ENCODE assay signal across 33 cellular contexts in the genomic region with DNA sequence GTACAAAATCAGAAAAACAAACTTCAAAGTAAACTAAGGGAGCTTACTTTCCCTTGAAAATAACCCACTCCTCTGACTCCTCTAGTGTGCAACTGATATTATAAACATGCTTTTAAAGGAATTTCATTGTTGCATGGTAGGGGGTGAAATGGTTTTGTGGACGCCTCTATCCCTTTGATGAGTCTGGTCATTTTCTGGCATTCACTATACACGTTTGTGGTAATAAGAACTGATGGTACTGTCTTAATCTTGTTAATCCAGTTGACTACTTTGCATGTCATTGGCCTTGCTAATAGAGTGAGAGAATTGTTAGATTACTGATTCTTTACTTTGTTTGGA. TPM values are rescaled to one million over a fixed set of nuclear protein-coding genes. Genes with fewer than 3 reads are reported as not detected.
DNase-seq lines count a peak whose midpoint lies in the region; ATAC-seq, FAIRE-seq and TF ChIP-seq lines count a peak whose summit lies in the region.
"Had no signal": no experiment of that assay in that cellular context is flagged by ENCODE, and none has a peak within 500 bp of the region (broad histone marks: within the 10 kb centered on the region; RNA-seq: fewer than 3 reads in every experiment).

No MANE protein-coding gene starts in this region.

- peaks cover 22% of the 10 kb centered on the region for H3F3A ChIP-seq in PC-9 (ENCODE audit: insufficient read depth, low read depth)

- H3K9ac ChIP-seq in Karpas-422 (ENCODE audit: low read length), result no peak overlapping the region
- H3K9ac ChIP-seq in GM12878 (ENCODE audit: control insufficient read depth, insufficient read depth, low read length), result no peak overlapping the region
- H3K9ac ChIP-seq: parathyroid adenoma had no signal

- H3K27ac Mint-ChIP-seq in neural crest cell (ENCODE audit: unreplicated experiment), result no peak overlapping the region
- H3K27ac Mint-ChIP-seq: activated CD4-positive, alpha-beta T cell treated with anti-CD3 and anti-CD28 coated beads, Interleukin-2, amount 10 ng/mL, durations not matched to agents 24 days and 14 days; IgD-negative memory B cell; mesothelial cell of epicardium; natural killer cell treated with Interleukin-12 subunit alpha and Interleukin-12 subunit beta and Interleukin-15 and Interleukin-18, amount 100 ng/mL, for 72 hours; type B pancreatic cell had no signal

- no peak for ATAC-seq in GM12878
- ATAC-seq in GM21360 (IDR thresholded peaks at IDR 0.05; ENCODE audit: unreplicated experiment), result no peak
- ATAC-seq: left ventricle myocardium superior; natural killer cell treated with Interleukin-12 subunit alpha and Interleukin-12 subunit beta and Interleukin-15 and Interleukin-18, amount 100 ng/mL, for 72 hours; right cardiac atrium had no signal

- peak overlapping the region; percentile 33 for H3K4me3 Mint-ChIP-seq in neural crest cell
- H3K4me3 Mint-ChIP-seq: central memory CD8-positive, alpha-beta T cell; mesothelial cell of epicardium; natural killer cell treated with Interleukin-12 subunit alpha and Interleukin-12 subunit beta and Interleukin-15 and Interleukin-18, amount 100 ng/mL, for 72 hours had no signal

- CTCF ChIA-PET in PC-9 (lab: Charles Lee) (interaction anchor here (2.3 kb wide), 1 partner anchor 44 kb away, joined by 14 read pairs; no protein-coding TSS in a partner anchor), GM12878 (lab: Yijun Ruan, JAX) (interaction anchor here (0.9 to 2.2 kb wide), 3 partner anchors 21 to 45 kb away, joined by 3 to 9 read pairs (median 5); no protein-coding TSS in a partner anchor)

- H2AFZ ChIP-seq in Karpas-422 (ENCODE audit: low read length), result no peak overlapping the region
- H2AFZ ChIP-seq in PC-9, result no peak overlapping the region
- no peak overlapping the region for H2AFZ ChIP-seq in GM12878 (ENCODE audit: control insufficient read depth, low read depth, low read length)
- H2AFZ ChIP-seq: parathyroid adenoma had no signal

- H3K4me1 Mint-ChIP-seq in neural crest cell, result peaks cover 24% of the 10 kb centered on the region

- H3K36me3 Mint-ChIP-seq in neural crest cell (ENCODE audit: low read depth), result peaks cover 3% of the 10 kb centered on the region
- H3K36me3 Mint-ChIP-seq: mesothelial cell of epicardium; natural killer cell treated with Interleukin-12 subunit alpha and Interleukin-12 subunit beta and Interleukin-15 and Interleukin-18, amount 100 ng/mL, for 72 hours; type B pancreatic cell had no signal

- SMC1A ChIA-PET in GM12878 (lab: Charles Lee; ENCODE audit: uncharacterized antibody, unreplicated experiment), result interaction anchor here (1.0 to 7.7 kb wide), 10 partner anchors 12 to 96 kb away, joined by 3 to 48 read pairs (median 4); no protein-coding TSS in a partner anchor

- H3K27me3 Mint-ChIP-seq in neural crest cell (ENCODE audit: low read depth), result peaks cover 2% of the 10 kb centered on the region
- H3K27me3 Mint-ChIP-seq: activated CD4-positive, alpha-beta T cell treated with anti-CD3 and anti-CD28 coated beads, Interleukin-2, amount 10 ng/mL, durations not matched to agents 24 days and 14 days; central memory CD8-positive, alpha-beta T cell; IgD-negative memory B cell; natural killer cell treated with Interleukin-12 subunit alpha and Interleukin-12 subunit beta and Interleukin-15 and Interleukin-18, amount 100 ng/mL, for 72 hours; type B pancreatic cell had no signal

- TF ChIP-seq EP300 in GM12878 (IDR thresholded peaks at IDR 0.05; ENCODE audit: borderline replicate concordance in 1 of 2, control insufficient read depth in 1 of 2, low read depth in 2 of 2, low read length in 2 of 2), result no peak

- TF ChIP-seq RAD21 in GM12878 (IDR thresholded peaks at IDR 0.05; ENCODE audit: insufficient read depth, low read depth, low read length), result no peak

- BruUV-seq in PC-9 (replicated peaks; lab: Mats Ljungman, UMichigan), result no TSS peak
- BruUV-seq in GM12878 (replicated peaks; lab: Mats Ljungman, UMichigan), result no TSS peak

- peaks cover 69% of the 10 kb centered on the region for H3K4me1 ChIP-seq in Karpas-422 (ENCODE audit: low read length)
- peaks cover 53% of the 10 kb centered on the region for H3K4me1 ChIP-seq in PC-9 (replicated peaks; ENCODE audit: insufficient read depth)
- H3K4me1 ChIP-seq in GM12878 (ENCODE audit: control insufficient read depth, insufficient read depth, low read length), result no peaks in the 10 kb centered on the region
- no peaks in the 10 kb centered on the region for H3K4me1 ChIP-seq in testis

- H3K4me2 ChIP-seq in Karpas-422 (ENCODE audit: low read depth, low read length, poor library complexity, severe bottlenecking) (peak overlapping the region; percentile 97), PC-9 (peak overlapping the region; percentile 88), GM12878 (ENCODE audit: control insufficient read depth, insufficient read depth) (peak overlapping the region; percentile 54)

- 95% methylated on average over 2 of the region's 2 CpGs for WGBS in GM12878 (ENCODE audit: insufficient coverage, insufficient replicate concordance, low lambda C conversion rate, missing lambda C conversion rate)
- WGBS in testis, 2 donors, result 64 to 75% methylated on average over 2 of the region's 2 CpGs

- no peak for FAIRE-seq in GM12878 (lab: Jason Lieb, UNC)
- FAIRE-seq: keratinocyte had no signal

- no peak for TF ChIP-seq CTCF in PC-9 (conservative IDR thresholded peaks at IDR 0.05)
- TF ChIP-seq CTCF in GM12878 (IDR thresholded peaks at IDR 0.05 in 2 of 3, conservative IDR thresholded peaks at IDR 0.05 in 1 of 3; ENCODE audit: control insufficient read depth in 2 of 3, extremely low read depth in 1 of 3, insufficient read depth in 1 of 3, low read depth in 3 of 3, low read length in 3 of 3), result no peak
- no peak for TF ChIP-seq CTCF in neural crest cell (conservative IDR thresholded peaks at IDR 0.05)
- no peak for TF ChIP-seq CTCF in WERI-Rb-1 (IDR thresholded peaks at IDR 0.05; ENCODE audit: low read depth, low read length)
- TF ChIP-seq CTCF in testis (IDR thresholded peaks at IDR 0.05), result no peak

- H3K9me3 ChIP-seq in Karpas-422 (ENCODE audit: low read length), result no peaks in the 10 kb centered on the region
- no peaks in the 10 kb centered on the region for H3K9me3 ChIP-seq in PC-9 (ENCODE audit: insufficient read depth, low read depth)
- no peaks in the 10 kb centered on the region for H3K9me3 ChIP-seq in GM12878 (replicated peaks; ENCODE audit: control insufficient read depth, insufficient read depth, low read length)
- H3K9me3 ChIP-seq in WERI-Rb-1 (ENCODE audit: severe bottlenecking), result no peaks in the 10 kb centered on the region
- H3K9me3 ChIP-seq in testis, result no peaks in the 10 kb centered on the region
- H3K9me3 ChIP-seq: MG63 had no signal

- H3K4me3 ChIP-seq in Karpas-422 (ENCODE audit: low read length), result no peak overlapping the region
- peak overlapping the region; percentile 79 for H3K4me3 ChIP-seq in PC-9
- peak overlapping the region; percentile 70; the same call in 1 of the 2 replicates for H3K4me3 ChIP-seq in GM12878
- no peak overlapping the region for H3K4me3 ChIP-seq in WERI-Rb-1 (ENCODE audit: low read depth, low read length)
- H3K4me3 ChIP-seq in testis, result no peak overlapping the region
- H3K4me3 ChIP-seq: dorsolateral prefrontal cortex, SK-N-MC had no signal

- RAD21 ChIA-PET in GM12878 (lab: Charles Lee; ENCODE audit: unreplicated experiment), result interaction anchor here (1.0 to 2.6 kb wide), 4 partner anchors 32 to 276 kb away, joined by 3 to 11 read pairs (median 6); partner anchors contain the start of gene DDX18

- peaks cover 64% of the 10 kb centered on the region for H3K79me2 ChIP-seq in Karpas-422 (ENCODE audit: low read length)
- H3K79me2 ChIP-seq in PC-9 (ENCODE audit: low read depth), result peaks cover 68% of the 10 kb centered on the region
- H3K79me2 ChIP-seq in GM12878 (ENCODE audit: control insufficient read depth, insufficient read depth, low read length), result peaks cover 60% of the 10 kb centered on the region

- no peaks in the 10 kb centered on the region for H3K27me3 ChIP-seq in Karpas-422 (ENCODE audit: low read length)
- H3K27me3 ChIP-seq in PC-9 (ENCODE audit: insufficient read depth, low read depth), result no peaks in the 10 kb centered on the region
- H3K27me3 ChIP-seq in GM12878 (replicated peaks in 1 of 2; ENCODE audit: control insufficient read depth in 2 of 2, insufficient read depth in 2 of 2, low read length in 1 of 2), result no peaks in the 10 kb centered on the region
- H3K27me3 ChIP-seq in WERI-Rb-1 (ENCODE audit: insufficient read depth, low read depth, severe bottlenecking), result peaks cover 7% of the 10 kb centered on the region
- no peaks in the 10 kb centered on the region for H3K27me3 ChIP-seq in testis
- H3K27me3 ChIP-seq: dorsolateral prefrontal cortex, MG63 had no signal

- no peaks in the 10 kb centered on the region for H3K36me3 ChIP-seq in Karpas-422 (ENCODE audit: insufficient read depth, low read length)
- 0 out of 2 replicates have a peak, but pooled peaks cover 11% of the 10 kb centered on the region for H3K36me3 ChIP-seq in PC-9 (ENCODE audit: low read depth)
- 0 out of 4 replicates have a peak, but pooled peaks cover 0 to 3% of the 10 kb centered on the region in 2 experiments for H3K36me3 ChIP-seq in GM12878 (ENCODE audit: control insufficient read depth in 2 of 2, insufficient read depth in 2 of 2, low read length in 1 of 2)
- no peaks in the 10 kb centered on the region for H3K36me3 ChIP-seq in WERI-Rb-1
- no peaks in the 10 kb centered on the region for H3K36me3 ChIP-seq in testis (ENCODE audit: low read depth, missing control alignments)
- H3K36me3 ChIP-seq: MG63 had no signal

- DNase-seq in Karpas-422, result no peak
- no peak for DNase-seq in PC-9
- DNase-seq in GM12878 (ENCODE audit: low read depth, low spot score), result no peak
- DNase-seq in neural crest cell (ENCODE audit: low read depth, low spot score), result no peak
- no peak for DNase-seq in WERI-Rb-1
- no peak for DNase-seq in testis
- DNase-seq: activated CD4-positive, alpha-beta T cell treated with anti-CD3 and anti-CD28 coated beads, Interleukin-2, amount 10 ng/mL, durations not matched to agents 24 days and 14 days; activated naive CD4-positive, alpha-beta T cell treated with anti-CD3 and anti-CD28 coated beads, Interleukin-2, amount 50 U/mL, for 16 hours; activated T-cell treated with anti-CD3 and anti-CD28 coated beads, Interleukin-2, amount 50 U/mL, for 48 hours; aorta; C1 segment of cervical spinal cord; COR-L47; DMS53; dorsolateral prefrontal cortex; GDM1; H7; left ventricle myocardium superior; MG63; NCI-H1417 treated with DMSO at 0.1 percent for 48 hours; NCI-H2081 treated with DMSO at 0.1 percent for 48 hours; right cardiac atrium; stimulated activated CD4-positive, alpha-beta T cell treated with anti-CD3 and anti-CD28 coated beads, Interleukin-2, amount 100 ng/mL, for 48 hours; T-helper 9 cell had no signal

- TF ChIP-seq POLR2A in GM12878 (IDR thresholded peaks at IDR 0.05; ENCODE audit: low read depth, low read length) (no peak), testis (IDR thresholded peaks at IDR 0.05) (no peak)

- peaks cover 6% of the 10 kb centered on the region for H3K9me3 Mint-ChIP-seq in neural crest cell
- H3K9me3 Mint-ChIP-seq: activated CD4-positive, alpha-beta T cell treated with anti-CD3 and anti-CD28 coated beads, Interleukin-2, amount 10 ng/mL, durations not matched to agents 24 days and 14 days; central memory CD8-positive, alpha-beta T cell; IgD-negative memory B cell; natural killer cell treated with Interleukin-12 subunit alpha and Interleukin-12 subunit beta and Interleukin-15 and Interleukin-18, amount 100 ng/mL, for 72 hours had no signal

- intact Hi-C loops in PC-9 (cut with micrococcal nuclease; ENCODE audit: unreplicated experiment), result no loop called here
- intact Hi-C loops in GM12878 (cut with micrococcal nuclease; ENCODE audit: unreplicated experiment), result no loop called here
- intact Hi-C loops in testis (cut with DNase I; ENCODE audit: low total_unique reads), result no loop called here

- H3K27ac ChIP-seq in Karpas-422 (ENCODE audit: low read length) (peak overlapping the region; percentile 85), PC-9 (peak overlapping the region; percentile 94), GM12878 (ENCODE audit: control insufficient read depth, insufficient read depth) (no peak overlapping the region), WERI-Rb-1 (no peak overlapping the region), testis (no peak overlapping the region)
- H3K27ac ChIP-seq: dorsolateral prefrontal cortex, parathyroid adenoma, SK-N-MC, VCaP had no signal

- H3K9me2 ChIP-seq in Karpas-422 (replicated peaks; ENCODE audit: insufficient read depth, low read length), result no peaks in the 10 kb centered on the region
- no peaks in the 10 kb centered on the region for H3K9me2 ChIP-seq in PC-9 (ENCODE audit: insufficient read depth)

- in situ Hi-C loops in GM12878 (cut with MboI), result no loop called here

- POLR2A ChIA-PET in PC-9 (lab: Charles Lee; ENCODE audit: unreplicated experiment) (no interaction called here), GM12878 (lab: Charles Lee) (interaction anchor here (1.6 kb wide), 1 partner anchor 34 kb away, joined by 4 read pairs; no protein-coding TSS in a partner anchor)

- H4K20me1 ChIP-seq in Karpas-422 (ENCODE audit: insufficient read depth, low read depth, low read length) (peaks cover 15% of the 10 kb centered on the region; the same call in 1 of the 2 replicates), PC-9 (ENCODE audit: insufficient read depth) (no peaks in the 10 kb centered on the region), GM12878 (ENCODE audit: control insufficient read depth, insufficient read depth) (peaks cover 3% of the 10 kb centered on the region; the same call in 1 of the 2 replicates)

RNA-seq across cellular contexts. Expression of gene INSIG2, which starts 2.8 kb away (rescaled TPM):
- 17.8 and 37.6 TPM in 2 replicates for total RNA-seq in Karpas-422 (2014; rRNA removed; shearing (Covaris generic); ENCODE audit: low replicate concordance)
- total RNA-seq in PC-9 (2021), result 33.6 and 54.8 TPM in 2 replicates
- 103 and 109 TPM in 2 replicates for total RNA-seq in GM12878 (2013; cell fraction: nucleolus; rRNA removed)
- total RNA-seq in GM12878 (2014; rRNA removed), result 4.9 and 6.4 TPM in 2 replicates
- 4.9 and 5.4 TPM in 2 replicates for total RNA-seq in GM12878 (2014; rRNA removed; fragmentation: Illumina TruSeq; extraction: Trizol)
- total RNA-seq in GM12878 (2021), result 9.3 and 9.7 TPM in 2 replicates
- polyA plus RNA-seq in GM12878 (2011; ENCODE audit: low read depth), result 24.6 TPM
- polyA plus RNA-seq in GM12878 (2011; rRNA removed), result 92.7 and 119 TPM in 2 replicates
- polyA plus RNA-seq in GM12878 (2011; cell fraction: cytosol; rRNA removed), result 23.0 and 39.4 TPM in 2 replicates
- 26.6 and 39.5 TPM in 2 replicates for polyA plus RNA-seq in GM12878 (2011; cell fraction: nucleus; rRNA removed)
- polyA plus RNA-seq in GM12878 (2012), result 33.5 and 66.6 TPM in 2 replicates
- 8.7 and 11.2 TPM in 2 replicates for polyA plus RNA-seq in GM12878 (2014; fragmentation: Illumina TruSeq; extraction: Trizol)
- 10 to 100 TPM; 14.2 to 15.6 TPM for polyA plus RNA-seq in GM12878 (2014; fragmentation: Nextera tagmentation; extraction: Ambion mirVana)
- polyA plus RNA-seq in GM12878 (2014; rRNA removed), result 9.1 and 10.0 TPM in 2 replicates
- 10 to 100 TPM; 19.0 to 21.7 TPM for polyA plus RNA-seq in GM12878 (2016; fragmentation: Nextera tagmentation; extraction: Ambion mirVana)
- polyA minus RNA-seq in GM12878 (2011; rRNA and poly(A)+ RNA removed), result 37.0 and 57.6 TPM in 2 replicates
- 14.3 and 19.6 TPM in 2 replicates for polyA minus RNA-seq in GM12878 (2011; cell fraction: cytosol; rRNA and poly(A)+ RNA removed)
- polyA minus RNA-seq in GM12878 (2011; cell fraction: nucleus; rRNA and poly(A)+ RNA removed), result 28.3 and 35.3 TPM in 2 replicates
- 13.0 and 14.4 TPM in 2 replicates for total RNA-seq in neural crest cell
- total RNA-seq in testis, result 10 to 100 TPM; 13.9 to 18.7 TPM
- polyA plus RNA-seq in testis (ENCODE audit: insufficient read depth, low read depth, low replicate concordance), result 16.6 TPM

Comparison
In these comparisons a context has a peak if more than half of its experiments do, and no peak if none do; other contexts are left out.
1. H3K27ac ChIP-seq: peak in Karpas-422 (single experiment) and PC-9 (single experiment); none in GM12878 (single experiment), WERI-Rb-1 (single experiment) and testis (0 of 2).
2. H3K4me3 ChIP-seq: peak in PC-9 (single experiment) and GM12878 (single experiment); none in Karpas-422 (single experiment), WERI-Rb-1 (single experiment) and testis (0 of 2).
3. Peak in every context shown above with its lines, with median percentiles within 50 percentile points of each other: H3K4me2 ChIP-seq.